Comparison of ENCODE assay signal across 17 cellular contexts in the genomic region with DNA sequence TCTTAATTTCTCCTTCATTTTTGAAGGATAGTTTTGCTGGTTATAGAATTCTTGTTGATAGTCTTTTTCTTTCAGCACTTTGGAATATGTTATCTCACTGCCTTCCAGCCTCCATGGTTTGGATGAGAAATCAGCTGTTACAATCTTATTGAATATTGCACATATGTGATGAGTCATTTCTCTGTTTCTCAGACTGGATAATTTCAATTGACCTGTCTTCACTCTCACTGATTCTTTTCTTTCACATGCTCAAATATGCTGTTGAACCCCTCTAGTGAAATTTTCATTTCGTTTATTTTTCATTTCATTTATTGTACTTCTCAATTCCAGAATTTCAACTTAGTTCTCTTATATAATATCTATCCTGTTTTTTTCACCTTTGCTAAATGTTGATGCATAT. TPM values are rescaled to one million over a fixed set of nuclear protein-coding genes. Genes with fewer than 3 reads are reported as not detected.
A peak's percentile ranks its signal among the peaks of the same experiment; 100 is the strongest.
DNase-seq lines count a peak whose midpoint lies in the region; ATAC-seq and TF ChIP-seq lines count a peak whose summit lies in the region.
"Had no signal": no experiment of that assay in that cellular context is flagged by ENCODE, and none has a peak within 500 bp of the region (broad histone marks: within the 10 kb centered on the region; RNA-seq: fewer than 3 reads in every experiment).

No MANE protein-coding gene starts in this region.

- no peak overlapping the region for H4K91ac ChIP-seq in IMR-90 (ENCODE audit: insufficient read depth, low read depth, low read length)

- intact Hi-C loops in mammary epithelial cell (cut with micrococcal nuclease), result no loop called here
- intact Hi-C loops in breast epithelium (cut with DNase I; ENCODE audit: low total_unique reads), result no loop called here
- intact Hi-C loops in IMR-90 (cut with micrococcal nuclease), result no loop called here
- intact Hi-C loops in body of pancreas (cut with DNase I), result no loop called here

- no peak overlapping the region for H2BK120ac ChIP-seq in IMR-90 (ENCODE audit: low read depth, low read length)

- H2AFZ ChIP-seq in mammary epithelial cell (ENCODE audit: low read depth, low read length), result no peak overlapping the region
- H2AFZ ChIP-seq in IMR-90 (replicated peaks; ENCODE audit: low read length, poor library complexity), result no peak overlapping the region

- no peak for TF ChIP-seq CTCF in mammary epithelial cell (conservative IDR thresholded peaks at IDR 0.05 in 1 of 2, IDR thresholded peaks at IDR 0.05 in 1 of 2; ENCODE audit: extremely low read depth in 1 of 2, insufficient read depth in 1 of 2, low read depth in 1 of 2, low read length in 2 of 2)
- TF ChIP-seq CTCF in breast epithelium (IDR thresholded peaks at IDR 0.05), result no peak
- no peak for TF ChIP-seq CTCF in IMR-90 (conservative IDR thresholded peaks at IDR 0.05; ENCODE audit: low read depth, low read length)
- TF ChIP-seq CTCF in fibroblast of mammary gland (conservative IDR thresholded peaks at IDR 0.05; ENCODE audit: control insufficient read depth, insufficient read depth, low read depth, low read length), result no peak
- TF ChIP-seq CTCF in body of pancreas (IDR thresholded peaks at IDR 0.05), result no peak

- no peak overlapping the region for H3K23ac ChIP-seq in IMR-90 (ENCODE audit: low read depth, low read length)

- no peak overlapping the region for H3K56ac ChIP-seq in IMR-90 (ENCODE audit: extremely low read depth, insufficient read depth, low read length)

- peaks cover 20% of the 10 kb centered on the region for H3K9me3 ChIP-seq in mammary epithelial cell (replicated peaks; ENCODE audit: insufficient read depth, low read length)
- H3K9me3 ChIP-seq in breast epithelium, result peaks cover 8 to 44% of the 10 kb centered on the region in 2 donors
- peaks cover 12% of the 10 kb centered on the region for H3K9me3 ChIP-seq in IMR-90 (ENCODE audit: control insufficient read depth, insufficient read depth, low read length)
- peaks cover 0 to 7% (median 0%) of the 10 kb centered on the region in 3 donors for H3K9me3 ChIP-seq in body of pancreas

- H3K18ac ChIP-seq in IMR-90 (ENCODE audit: low read depth, low read length), result no peak overlapping the region

- H2AK5ac ChIP-seq in IMR-90 (ENCODE audit: low read depth, low read length), result no peak overlapping the region

- H4K5ac ChIP-seq in IMR-90 (ENCODE audit: low read depth, low read length), result no peak overlapping the region

- TF ChIP-seq RAD21 in IMR-90 (IDR thresholded peaks at IDR 0.05; ENCODE audit: low read length), result no peak

- dilution Hi-C loops in mammary epithelial cell (cut with HindIII; ENCODE audit: low sequenced_read_pairs), result loop anchor here (5.0 kb wide), 1 partner anchor 44 kb away; no protein-coding TSS in a partner anchor
- dilution Hi-C loops in IMR-90 (cut with HindIII; ENCODE audit: low sequenced_read_pairs, unreplicated experiment), result no loop called here

- CTCF ChIA-PET in mammary epithelial cell (lab: Charles Lee; ENCODE audit: low non-redundant PET) (no interaction called here), IMR-90 (lab: Yijun Ruan, JAX) (no interaction called here)

- TF ChIP-seq POLR2A in breast epithelium (IDR thresholded peaks at IDR 0.05) (no peak), IMR-90 (IDR thresholded peaks at IDR 0.05; ENCODE audit: low read depth, low read length) (no peak), body of pancreas (IDR thresholded peaks at IDR 0.05) (no peak)

- no peak overlapping the region for H3K27ac ChIP-seq in mammary epithelial cell (ENCODE audit: insufficient read depth, low read depth, low read length)
- no peak overlapping the region for H3K27ac ChIP-seq in breast epithelium
- no peak overlapping the region for H3K27ac ChIP-seq in IMR-90 (ENCODE audit: insufficient read depth, low read length)
- no peak overlapping the region for H3K27ac ChIP-seq in body of pancreas

- H3K4me2 ChIP-seq in mammary epithelial cell (ENCODE audit: insufficient read depth, low read depth, low read length) (no peak overlapping the region), IMR-90 (ENCODE audit: low read depth, low read length) (no peak overlapping the region)

- H3K4me3 ChIP-seq in mammary epithelial cell (replicated peaks in 1 of 3; ENCODE audit: insufficient read depth in 1 of 3, low read depth in 2 of 3, low read length in 3 of 3), result no peak overlapping the region
- no peak overlapping the region for H3K4me3 ChIP-seq in breast epithelium
- H3K4me3 ChIP-seq in IMR-90 (ENCODE audit: insufficient read depth, low read depth, low read length), result no peak overlapping the region
- no peak overlapping the region for H3K4me3 ChIP-seq in fibroblast of mammary gland (ENCODE audit: control insufficient read depth, low read depth, low read length)
- H3K4me3 ChIP-seq in body of pancreas, result no peak overlapping the region

- H3K79me1 ChIP-seq in IMR-90 (ENCODE audit: low read depth in 1 of 2, low read length in 2 of 2), result peaks cover 9 to 26% of the 10 kb centered on the region in 2 experiments

- H3K36me3 ChIP-seq in mammary epithelial cell (ENCODE audit: insufficient read depth, low read length), result peaks cover 35% of the 10 kb centered on the region
- H3K36me3 ChIP-seq in breast epithelium, result no peaks in the 10 kb centered on the region
- peaks cover 18% of the 10 kb centered on the region for H3K36me3 ChIP-seq in IMR-90 (ENCODE audit: control insufficient read depth, insufficient read depth, low read length)
- H3K36me3 ChIP-seq in body of pancreas (replicated peaks in 1 of 2; ENCODE audit: insufficient read depth in 1 of 2, low read depth in 2 of 2), result no peaks in the 10 kb centered on the region

- no peaks in the 10 kb centered on the region for H3K9me1 ChIP-seq in IMR-90 (ENCODE audit: insufficient read depth, low read length)

- H3K4me1 ChIP-seq in mammary epithelial cell (ENCODE audit: insufficient read depth, low read length), result no peaks in the 10 kb centered on the region
- H3K4me1 ChIP-seq in breast epithelium, result no peaks in the 10 kb centered on the region
- no peaks in the 10 kb centered on the region; the same call in 1 of the 2 replicates for H3K4me1 ChIP-seq in IMR-90 (ENCODE audit: control insufficient read depth, insufficient read depth, low read length)
- H3K4me1 ChIP-seq in body of pancreas, result no peaks in the 10 kb centered on the region

- DNase-seq in mammary epithelial cell (peak; percentile 12), breast epithelium (ENCODE audit: low spot score in 2 of 2) (no peak), IMR-90 (peak; percentile 21), RPMI7951 (ENCODE audit: low read depth) (peak; percentile 23), fibroblast of mammary gland (ENCODE audit: low read depth) (peak; percentile 33), body of pancreas (no peak)
- no peak for DNase-seq in activated CD4-positive, alpha-beta T cell treated with anti-CD3 and anti-CD28 coated beads for 4 hours
- DNase-seq: ACHN, COR-L47, EL, H7, NCI-H1092 treated with DMSO at 0.1 percent for 48 hours, NCI-H2107, NCI-H2227 treated with DMSO at 0.1 percent for 48 hours, NCI-H524, SHP77 treated with DMSO at 0.1 percent for 48 hours had no signal

- H3K4ac ChIP-seq in IMR-90 (ENCODE audit: low read depth, low read length), result no peak overlapping the region

- H2BK15ac ChIP-seq in IMR-90 (ENCODE audit: low read depth, low read length), result no peak overlapping the region

- H4K20me1 ChIP-seq in mammary epithelial cell (ENCODE audit: insufficient read depth, low read length) (no peaks in the 10 kb centered on the region), IMR-90 (ENCODE audit: insufficient read depth, low read length) (peaks cover 6% of the 10 kb centered on the region; the same call in 1 of the 2 replicates)

- H4K8ac ChIP-seq in IMR-90 (ENCODE audit: low read depth in 2 of 2, low read length in 2 of 2), result no peak overlapping the region

- in situ Hi-C loops in mammary epithelial cell (cut with MboI; ENCODE audit: low sequenced_read_pairs in 2 of 2), result no loop called here
- in situ Hi-C loops in IMR-90 (cut with MboI; ENCODE audit: low sequenced_read_pairs), result no loop called here

- no peak overlapping the region for H3K14ac ChIP-seq in IMR-90 (replicated peaks; ENCODE audit: low read depth, low read length)

- no peak overlapping the region for H2BK5ac ChIP-seq in IMR-90 (ENCODE audit: low read depth, low read length, poor library complexity, severe bottlenecking)

- H3K27me3 ChIP-seq in mammary epithelial cell (ENCODE audit: insufficient read depth, low read length) (no peaks in the 10 kb centered on the region), breast epithelium (no peaks in the 10 kb centered on the region), IMR-90 (ENCODE audit: control insufficient read depth, insufficient read depth, low read length) (no peaks in the 10 kb centered on the region), body of pancreas (no peaks in the 10 kb centered on the region)

- no peak for ATAC-seq in IMR-90 (ENCODE audit: low read depth)
- no peak for ATAC-seq in body of pancreas
- no peak for ATAC-seq in GM18870 (IDR thresholded peaks at IDR 0.05; ENCODE audit: unreplicated experiment)

- H2AK9ac ChIP-seq in IMR-90 (replicated peaks; ENCODE audit: low read depth, low read length, poor library complexity), result no peak overlapping the region

- peaks cover 60% of the 10 kb centered on the region for H3K79me2 ChIP-seq in mammary epithelial cell (ENCODE audit: insufficient read depth, low read length)

- H2BK20ac ChIP-seq in IMR-90 (ENCODE audit: low read depth, low read length), result no peak overlapping the region

- H3K9ac ChIP-seq in mammary epithelial cell (ENCODE audit: insufficient read depth, low read length) (no peak overlapping the region), IMR-90 (ENCODE audit: low read depth, low read length) (no peak overlapping the region)

- POLR2A ChIA-PET in IMR-90 (lab: Charles Lee; ENCODE audit: unreplicated experiment), result no interaction called here

- BruUV-seq in mammary epithelial cell (replicated peaks; lab: Mats Ljungman, UMichigan) (no TSS peak), IMR-90 (replicated peaks; lab: Mats Ljungman, UMichigan) (no TSS peak)

- WGBS in mammary epithelial cell (ENCODE audit: low coverage, missing lambda C conversion rate), result 93% methylated on average over 1 of the region's 1 CpG
- WGBS in IMR-90 (ENCODE audit: extremely low coverage in 2 of 2, insufficient read length in 1 of 2), 2 experiments, result no CpG with 5 or more reads among the region's 1 CpG
- WGBS in body of pancreas, 2 donors, result 94 to 97% methylated on average over 1 of the region's 1 CpG

TF ChIP-seq in IMR-90, 13 proteins besides CTCF, POLR2A, EP300 and RAD21:
- peak; percentile 27; the same call in 1 of the 2 replicates for TF ChIP-seq CEBPB (IDR thresholded peaks at IDR 0.05; ENCODE audit: low read depth, low read length)
- no peak for TF ChIP-seq CHD1 (IDR thresholded peaks at IDR 0.05; ENCODE audit: low read depth, low read length)

RNA-seq across cellular contexts. Expression of a gene that starts 22.2 kb away (rescaled TPM):
- 10 to 100 TPM; 13.8 to 34.0 TPM for total RNA-seq in mammary epithelial cell
- polyA plus RNA-seq in mammary epithelial cell, result 25.0 TPM
- 105 TPM for polyA minus RNA-seq in mammary epithelial cell
- total RNA-seq in breast epithelium, result 10 to 100 TPM; 19.0 to 20.0 (median 19.0) TPM
- 68.3 and 85.9 TPM in 2 replicates for total RNA-seq in IMR-90 (2012; rRNA removed)
- polyA plus RNA-seq in IMR-90 (2012; rRNA removed), result 35.2 and 38.1 TPM in 2 replicates
- polyA plus RNA-seq in IMR-90 (2012; cell fraction: cytosol; rRNA removed), result 25.1 and 25.3 TPM in 2 replicates
- polyA plus RNA-seq in IMR-90 (2012; cell fraction: nucleus; rRNA removed; ENCODE audit: low replicate concordance), result 25.1 and 56.4 TPM in 2 replicates
- total RNA-seq in RPMI7951 (2014; rRNA removed; shearing (Covaris generic)), result 60.7 and 66.9 TPM in 2 replicates
- total RNA-seq in body of pancreas, result 10 to 100 TPM in 1 of 2 donors, 1 to 10 TPM in 1; 8.0 to 17.5 TPM

Comparison
In these comparisons a context has a peak if more than half of its experiments do, and no peak if none do; other contexts are left out.
1. DNase-seq: peak in mammary epithelial cell (single experiment), IMR-90 (single experiment), RPMI7951 (single experiment) and fibroblast of mammary gland (single experiment); none in breast epithelium (0 of 2), activated CD4-positive, alpha-beta T cell treated with anti-CD3 and anti-CD28 coated beads for 4 hours (0 of 2) and body of pancreas (0 of 4).